In genomic region chr12:53352331-53353258, GRCh38 we compare ENCODE assay signal across 8 cellular contexts. TPM values are rescaled to one million over a fixed set of nuclear protein-coding genes. Genes with fewer than 3 reads are reported as not detected.
DNase-seq lines count a peak whose midpoint lies in the region; ATAC-seq and TF ChIP-seq lines count a peak whose summit lies in the region.

No MANE protein-coding gene starts in this region.

- H3K9me3 ChIP-seq in BE2C: no peaks in the 10 kb centered on the region

- H3K4me1 ChIP-seq in BE2C (peaks cover 4% of the 10 kb centered on the region), KMS-11 (ENCODE audit: low read depth, poor library complexity, severe bottlenecking) (peaks cover 14% of the 10 kb centered on the region)

- H3K9ac ChIP-seq in KMS-11: no peak overlapping the region

- H3K27me3 Mint-ChIP-seq in naive B cell: no peaks in the 10 kb centered on the region
- H3K27me3 Mint-ChIP-seq in stimulated activated memory B cell treated with anti-CD40 and anti-IgM and Interleukin-4, amounts not matched to agents 10 μg/mL and 1 μg/mL and 100 μg/mL, for 72 hours: no peaks in the 10 kb centered on the region

- no peaks in the 10 kb centered on the region for H3K36me3 Mint-ChIP-seq in naive B cell
- no peaks in the 10 kb centered on the region for H3K36me3 Mint-ChIP-seq in stimulated activated memory B cell treated with anti-CD40 and anti-IgM and Interleukin-4, amounts not matched to agents 10 μg/mL and 1 μg/mL and 100 μg/mL, for 72 hours

- no peak overlapping the region for H3K4me3 ChIP-seq in BE2C (ENCODE audit: low read depth, low read length)
- no peak overlapping the region for H3K4me3 ChIP-seq in KMS-11 (IDR thresholded peaks at IDR 0.05; ENCODE audit: insufficient read depth, low read depth, low read length)

- peak overlapping the region; percentile 25; the same call in 1 of the 2 replicates for H2AFZ ChIP-seq in KMS-11 (ENCODE audit: low read depth)

- no peaks in the 10 kb centered on the region for H3K36me3 ChIP-seq in BE2C
- H3K36me3 ChIP-seq in KMS-11 (ENCODE audit: insufficient read depth): no peaks in the 10 kb centered on the region

- H3K27ac ChIP-seq in KMS-11: no peak overlapping the region

- H3K4me1 Mint-ChIP-seq in naive B cell: peaks cover 6 to 10% (median 9%) of the 10 kb centered on the region in 3 donors
- peaks cover 8% of the 10 kb centered on the region for H3K4me1 Mint-ChIP-seq in stimulated activated memory B cell treated with anti-CD40 and anti-IgM and Interleukin-4, amounts not matched to agents 10 μg/mL and 1 μg/mL and 100 μg/mL, for 72 hours

- H4K20me1 ChIP-seq in KMS-11 (ENCODE audit: insufficient read depth): no peaks in the 10 kb centered on the region

- ATAC-seq in GM19395 (IDR thresholded peaks at IDR 0.05; ENCODE audit: unreplicated experiment) (peak; percentile 76), esophagus mucosa (peak; percentile 93), naive B cell (ENCODE audit: low read depth in 2 of 2) (peak; percentile 100)
- ATAC-seq in stimulated activated memory B cell treated with anti-CD40 and anti-IgM and Interleukin-4, amounts not matched to agents 10 μg/mL and 1 μg/mL and 100 μg/mL, for 72 hours: peak; percentile 99

- TF ChIP-seq CTCF in BE2C (IDR thresholded peaks at IDR 0.05; ENCODE audit: low read depth, low read length) (peak; percentile 95), KMS-11 (conservative IDR thresholded peaks at IDR 0.05; ENCODE audit: low read depth, low read length) (peak; percentile 100)

- peak overlapping the region; percentile 5 for H3K4me2 ChIP-seq in KMS-11

- H3K27me3 ChIP-seq in BE2C: no peaks in the 10 kb centered on the region
- H3K27me3 ChIP-seq in KMS-11 (ENCODE audit: insufficient read depth, low read depth): no peaks in the 10 kb centered on the region

- H3K9me3 Mint-ChIP-seq in naive B cell: no peaks in the 10 kb centered on the region
- H3K9me3 Mint-ChIP-seq in stimulated activated memory B cell treated with anti-CD40 and anti-IgM and Interleukin-4, amounts not matched to agents 10 μg/mL and 1 μg/mL and 100 μg/mL, for 72 hours: no peaks in the 10 kb centered on the region

- DNase-seq in BE2C (peak; percentile 85), OCI-M2 (lab: John Stamatoyannopoulos, UW; ENCODE audit: unreplicated experiment) (peak; percentile 52), activated T-cell treated with anti-CD3 and anti-CD28 coated beads for 1 hour (ENCODE audit: low read depth) (peak; percentile 74), naive B cell (peak; percentile 78)

- peak overlapping the region in 4 of 6 donors; percentile 3 to 75 (median 47) for H3K27ac Mint-ChIP-seq in naive B cell
- peak overlapping the region; percentile 4 for H3K27ac Mint-ChIP-seq in stimulated activated memory B cell treated with anti-CD40 and anti-IgM and Interleukin-4, amounts not matched to agents 10 μg/mL and 1 μg/mL and 100 μg/mL, for 72 hours

- no peaks in the 10 kb centered on the region for H3K79me2 ChIP-seq in KMS-11 (ENCODE audit: insufficient read depth, low read depth)

- H3K4me3 Mint-ChIP-seq in naive B cell: no peak overlapping the region
- H3K4me3 Mint-ChIP-seq in stimulated activated memory B cell treated with anti-CD40 and anti-IgM and Interleukin-4, amounts not matched to agents 10 μg/mL and 1 μg/mL and 100 μg/mL, for 72 hours: no peak overlapping the region

RNA-seq across cellular contexts. Expression of gene SP7, which starts 16.4 kb away (rescaled TPM):
- 2.0 TPM for polyA plus RNA-seq in BE2C (2012; ENCODE audit: insufficient read depth, insufficient read length, low read depth)
- total RNA-seq in esophagus mucosa: not detected
- under 1 TPM in 3 of 6 donors, not detected in 3; 0.17 to 0.33 (median 0.27) TPM for polyA plus RNA-seq in naive B cell (ENCODE audit: low read depth in 6 of 6)

RNA-seq across cellular contexts. Expression of gene SP1, which starts 27.4 kb away (rescaled TPM):
- polyA plus RNA-seq in BE2C (2012; ENCODE audit: insufficient read depth, insufficient read length, low read depth): 30.4 TPM
- total RNA-seq in esophagus mucosa: 71.0 TPM
- 10 to 100 TPM in 5 of 6 donors, 1 to 10 TPM in 1; 8.3 to 17.5 (median 12.7) TPM for polyA plus RNA-seq in naive B cell (ENCODE audit: low read depth in 6 of 6)

RNA-seq across cellular contexts. Expression of gene AAAS, which starts 31.2 kb away (rescaled TPM):
- polyA plus RNA-seq in BE2C (2012; ENCODE audit: insufficient read depth, insufficient read length, low read depth): 93.5 TPM
- total RNA-seq in esophagus mucosa: 28.5 TPM
- polyA plus RNA-seq in naive B cell (ENCODE audit: low read depth in 6 of 6): 10 to 100 TPM; 34.9 to 49.9 (median 38.5) TPM

RNA-seq across cellular contexts. Expression of gene MYG1, which starts 53.1 kb away (rescaled TPM):
- 177 TPM for polyA plus RNA-seq in BE2C (2012; ENCODE audit: insufficient read depth, insufficient read length, low read depth)
- total RNA-seq in esophagus mucosa: 30.2 TPM
- 10 to 100 TPM; 52.3 to 94.2 (median 60.4) TPM for polyA plus RNA-seq in naive B cell (ENCODE audit: low read depth in 6 of 6)

RNA-seq across cellular contexts. Expression of gene PFDN5, which starts 57.3 kb away (rescaled TPM):
- polyA plus RNA-seq in BE2C (2012; ENCODE audit: insufficient read depth, insufficient read length, low read depth): 694 TPM
- 306 TPM for total RNA-seq in esophagus mucosa
- 1,000 to 10,000 TPM; 1,564 to 1,943 (median 1,771) TPM for polyA plus RNA-seq in naive B cell (ENCODE audit: low read depth in 6 of 6)
